ENCODE assay signal across 8 cellular contexts in the genomic region with DNA sequence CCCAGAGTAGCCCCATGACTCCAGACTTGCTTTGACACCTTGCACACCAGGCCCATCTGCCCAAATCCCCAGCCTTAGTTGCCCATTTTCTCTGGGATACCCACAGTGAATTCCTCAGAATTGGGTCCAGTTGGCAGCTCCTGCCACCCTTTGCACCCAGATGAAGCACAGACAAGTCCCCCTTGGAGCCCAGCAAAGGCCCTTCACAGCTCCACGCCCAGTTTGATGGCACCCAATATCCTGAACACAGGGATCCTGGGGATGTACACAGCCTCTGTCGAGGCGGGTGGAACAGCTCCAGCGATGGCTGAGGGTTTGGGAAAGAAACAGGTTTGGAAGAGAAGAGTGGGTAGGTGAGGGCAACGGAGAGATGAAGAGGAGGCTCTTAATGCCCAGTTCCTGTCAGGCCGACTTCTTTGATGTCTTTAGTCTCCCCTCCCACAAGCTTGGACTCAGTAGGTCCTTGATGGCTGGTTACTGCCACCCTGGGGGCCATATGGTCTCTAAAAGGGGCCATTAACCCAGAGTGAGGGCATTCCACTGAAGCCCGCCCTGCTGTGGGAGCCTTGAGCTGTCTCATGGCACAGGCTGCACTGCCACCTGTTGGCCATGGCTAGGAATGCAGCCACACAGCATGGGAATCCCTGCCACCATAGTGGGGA. TPM values are rescaled to one million over a fixed set of nuclear protein-coding genes. Genes with fewer than 3 reads are reported as not detected.
DNase-seq lines count a peak whose midpoint lies in the region; ATAC-seq and TF ChIP-seq lines count a peak whose summit lies in the region.

No MANE protein-coding gene starts in this region.

- no peak overlapping the region for H3K4me3 ChIP-seq in GM12864 (ENCODE audit: low read depth, low read length)
- no peak overlapping the region for H3K4me3 ChIP-seq in mesendoderm (ENCODE audit: low read length)

- no peak overlapping the region for H4K8ac ChIP-seq in mesendoderm (ENCODE audit: low read depth, low read length)

- H3K18ac ChIP-seq in mesendoderm (ENCODE audit: low read length), result no peak overlapping the region

- no peak overlapping the region for H3K27ac ChIP-seq in mesendoderm (ENCODE audit: low read depth, low read length)

- H2AK5ac ChIP-seq in mesendoderm (ENCODE audit: low read length), result no peak overlapping the region

- H3K4me1 ChIP-seq in mesendoderm (ENCODE audit: control insufficient read depth, low read depth, low read length), result no peaks in the 10 kb centered on the region

- peak; percentile 99 for TF ChIP-seq CTCF in GM12864 (IDR thresholded peaks at IDR 0.05; ENCODE audit: low read depth, low read length, missing control alignments)

- no peak overlapping the region for H3K23ac ChIP-seq in mesendoderm (ENCODE audit: low read length)

- H3K79me1 ChIP-seq in mesendoderm (ENCODE audit: low read length), result no peaks in the 10 kb centered on the region

- H3K9ac ChIP-seq in mesendoderm (ENCODE audit: low read length), result no peak overlapping the region

- no peaks in the 10 kb centered on the region for H3K27me3 ChIP-seq in mesendoderm (ENCODE audit: insufficient read depth, low read length, poor library complexity)

- no peak overlapping the region for H2BK5ac ChIP-seq in mesendoderm (ENCODE audit: low read length)

- H2BK15ac ChIP-seq in mesendoderm (replicated peaks; ENCODE audit: low read depth), result no peak overlapping the region

- no peak overlapping the region for H2BK120ac ChIP-seq in mesendoderm (ENCODE audit: low read depth, low read length)

- H3K4ac ChIP-seq in mesendoderm (ENCODE audit: low read depth, low read length), result no peak overlapping the region

- no peak overlapping the region for H3K4me2 ChIP-seq in mesendoderm (ENCODE audit: low read length)

- ATAC-seq in HG03342 (IDR thresholded peaks at IDR 0.05; ENCODE audit: unreplicated experiment) (peak; percentile 55), HG03280 (IDR thresholded peaks at IDR 0.05; ENCODE audit: unreplicated experiment) (no peak)

- no peaks in the 10 kb centered on the region for H3K36me3 ChIP-seq in mesendoderm (ENCODE audit: control insufficient read depth, insufficient read depth, low read length)

- DNase-seq in GM12864 (ENCODE audit: low read depth), result no peak
- DNase-seq in NCI-H82 treated with DMSO at 0.1 percent for 48 hours (lab: John Stamatoyannopoulos, UW; ENCODE audit: unreplicated experiment), result peak; percentile 55
- peak; percentile 37 to 65 for DNase-seq in activated CD8-positive, alpha-beta memory T cell treated with anti-CD3 and anti-CD28 coated beads for 1 hour (ENCODE audit: extremely low read depth in 1 of 2, low read depth in 1 of 2)
- DNase-seq in effector CD8-positive, alpha-beta T cell (lab: John Stamatoyannopoulos, UW), result peak; percentile 69
- DNase-seq in mesendoderm, result peak; percentile 81
- DNase-seq in stimulated activated CD8-positive, alpha-beta memory T cell treated with anti-CD3 and anti-CD28 coated beads, Interleukin-4, amount 100 ng/mL, for 4 hours (ENCODE audit: low read depth in 2 of 2, low spot score in 1 of 2), result peak; percentile 53 to 69

- no CpG with 5 or more reads among the region's 7 CpGs for WGBS in mesendoderm (ENCODE audit: extremely low coverage, insufficient coverage, low lambda C conversion rate)

- H4K5ac ChIP-seq in mesendoderm (ENCODE audit: low read length), result no peak overlapping the region

- H3K79me2 ChIP-seq in mesendoderm (ENCODE audit: control insufficient read depth, insufficient read depth, low read length), result no peaks in the 10 kb centered on the region

- no peak overlapping the region for H3K56ac ChIP-seq in mesendoderm (ENCODE audit: low read length)

RNA-seq across cellular contexts. Expression of a gene that starts 21.7 kb away (rescaled TPM):
- polyA plus RNA-seq in mesendoderm (2013, experiment 1 of 2), result 5.8 TPM
- polyA plus RNA-seq in mesendoderm (2013, experiment 2 of 2), result 5.4 TPM

RNA-seq across cellular contexts. Expression of a gene that starts 21.9 kb away (rescaled TPM):
- 0.27 TPM for polyA plus RNA-seq in mesendoderm (2013, experiment 1 of 2)
- 0.10 TPM for polyA plus RNA-seq in mesendoderm (2013, experiment 2 of 2)
